Comparison of ENCODE assay signal across 30 cellular contexts in the genomic region with DNA sequence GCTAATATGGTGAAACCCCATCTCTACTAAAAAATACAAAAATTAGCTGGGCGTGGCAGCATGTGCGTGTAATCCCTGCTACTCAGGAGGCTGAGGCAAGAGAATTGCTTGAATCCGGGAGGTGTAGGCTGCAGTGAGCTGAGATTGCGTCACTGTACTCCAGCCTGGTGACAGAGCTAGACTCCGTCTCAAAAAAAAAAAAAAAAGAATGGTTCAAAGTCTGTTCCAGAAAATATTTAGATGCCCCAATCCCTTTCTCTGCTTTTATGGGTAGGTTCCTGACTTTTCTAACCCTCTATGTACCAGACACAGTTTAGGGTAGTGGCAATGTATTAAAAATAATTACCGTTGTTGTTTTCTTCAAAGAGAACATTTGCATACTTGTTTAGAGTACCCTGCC.
"Had no signal": no experiment of that assay in that cellular context is flagged by ENCODE, and none has a peak within 500 bp of the region (broad histone marks: within the 10 kb centered on the region; RNA-seq: fewer than 3 reads in every experiment).

No MANE protein-coding gene starts in this region.

- H3K27me3 ChIP-seq: adrenal gland, ascending aorta, body of pancreas had no signal

- H3K36me3 ChIP-seq: adrenal gland, ascending aorta, WERI-Rb-1 had no signal

- H3K4me1 Mint-ChIP-seq: activated naive CD8-positive, alpha-beta T cell treated with anti-CD3 and anti-CD28 coated beads, Interleukin-2, amount 10 ng/mL, durations not matched to agents 7 days and 5 days; central memory CD8-positive, alpha-beta T cell; T-cell had no signal

- H3K4me1 ChIP-seq: adrenal gland, ascending aorta had no signal

- H3K36me3 Mint-ChIP-seq: activated naive CD8-positive, alpha-beta T cell treated with anti-CD3 and anti-CD28 coated beads, Interleukin-2, amount 10 ng/mL, durations not matched to agents 7 days and 5 days; T-cell had no signal

- H3K27ac Mint-ChIP-seq: activated CD8-positive, alpha-beta T cell treated with anti-CD3 and anti-CD28 coated beads for 36 hours; activated naive CD8-positive, alpha-beta T cell treated with anti-CD3 and anti-CD28 coated beads, Interleukin-2, amount 10 ng/mL, durations not matched to agents 7 days and 5 days; activated T-cell treated with anti-CD3 and anti-CD28 coated beads, Interleukin-2, amount 50 U/mL, for 72 hours; T-cell had no signal

- H3K4me3 Mint-ChIP-seq: activated CD8-positive, alpha-beta T cell treated with anti-CD3 and anti-CD28 coated beads for 36 hours; activated naive CD8-positive, alpha-beta T cell treated with anti-CD3 and anti-CD28 coated beads, Interleukin-2, amount 10 ng/mL, durations not matched to agents 7 days and 5 days; activated T-cell treated with anti-CD3 and anti-CD28 coated beads, Interleukin-2, amount 50 U/mL, for 72 hours; central memory CD8-positive, alpha-beta T cell; T-cell had no signal

- H3K4me3 ChIP-seq: adrenal gland, ascending aorta, body of pancreas, SK-N-MC had no signal

- ATAC-seq: activated CD4-positive, CD25-positive, alpha-beta regulatory T cell treated with anti-CD3 and anti-CD28 coated beads, Interleukin-2, amount 50 U/mL, for 24 hours; activated CD8-positive, alpha-beta T cell treated with anti-CD3 and anti-CD28 coated beads for 36 hours; activated T-cell treated with anti-CD3 and anti-CD28 coated beads, Interleukin-2, amount 50 U/mL, for 72 hours; body of pancreas; Panc1; Right ventricle myocardium inferior; T-cell had no signal

- H3K9me3 ChIP-seq: ascending aorta, body of pancreas had no signal

- H3K27ac ChIP-seq: adrenal gland, ascending aorta, body of pancreas, SK-N-MC, WERI-Rb-1 had no signal

- DNase-seq: activated CD4-positive, alpha-beta T cell treated with anti-CD3 and anti-CD28 coated beads for 4 hours; activated CD8-positive, alpha-beta memory T cell treated with anti-CD3 and anti-CD28 coated beads, Interleukin-2, amount 50 U/mL, for 4 hours; activated CD8-positive, alpha-beta T cell treated with anti-CD3 and anti-CD28 coated beads for 36 hours; activated naive CD4-positive, alpha-beta T cell treated with anti-CD3 and anti-CD28 coated beads, Interleukin-2, amount 50 U/mL, for 16 hours; activated naive CD8-positive, alpha-beta T cell treated with anti-CD3 and anti-CD28 coated beads, Interleukin-2, amount 10 ng/mL, durations not matched to agents 7 days and 5 days; activated T-cell treated with anti-CD3 and anti-CD28 coated beads, Interleukin-2, amount 50 U/mL, for 72 hours; adrenal gland; body of pancreas; KG1; NCI-H1092; NCI-H1417; NCI-H1694; NCI-H2029; NCI-H2107; NCI-H2171 treated with DMSO at 0.1 percent for 48 hours; NCI-H345; NCI-H510A; NCI-H526 treated with DMSO at 0.1 percent for 48 hours; NCI-H82; RPMI8226; T-cell; T-helper 2 cell; T1000; WERI-Rb-1 had no signal
